ENCODE assay signal across 17 cellular contexts in genomic region chr1:89699451-89699986, GRCh38.
A peak's percentile ranks its signal among the peaks of the same experiment; 100 is the strongest.
DNase-seq lines count a peak whose midpoint lies in the region; ATAC-seq and TF ChIP-seq lines count a peak whose summit lies in the region.
"Had no signal": no experiment of that assay in that cellular context is flagged by ENCODE, and none has a peak within 500 bp of the region (broad histone marks: within the 10 kb centered on the region; RNA-seq: fewer than 3 reads in every experiment).

No MANE protein-coding gene starts in this region.

- peaks cover 0 to 2% (median 0%) of the 10 kb centered on the region in 7 donors for H3K9me3 Mint-ChIP-seq in CD4-positive, CD25-positive, alpha-beta regulatory T cell
- H3K9me3 Mint-ChIP-seq in effector memory CD8-positive, alpha-beta T cell: no peaks in the 10 kb centered on the region

- H3K4me3 ChIP-seq in CD4-positive, CD25-positive, alpha-beta regulatory T cell (ENCODE audit: low read depth, low read length): peak overlapping the region; percentile 73
- no peak overlapping the region for H3K4me3 ChIP-seq in DND-41 (ENCODE audit: low read depth in 1 of 2, low read length in 2 of 2)
- H3K4me3 ChIP-seq: dorsolateral prefrontal cortex, right lobe of liver, tibial artery had no signal

- no peak overlapping the region for H2AFZ ChIP-seq in DND-41 (ENCODE audit: low read depth, low read length)

- peak in 1 of 3 donors; percentile 52 for DNase-seq in CD4-positive, CD25-positive, alpha-beta regulatory T cell
- DNase-seq in DND-41 (peak; percentile 32), T-helper 17 cell (no peak), HT-29 (ENCODE audit: low spot score) (no peak), cortex of kidney (lab: John Stamatoyannopoulos, UW) (no peak)
- DNase-seq in effector memory CD8-positive, alpha-beta T cell: no peak
- DNase-seq in stimulated activated CD4-positive, alpha-beta T cell treated with anti-CD3 and anti-CD28 coated beads, Interleukin-4, amount 100 ng/mL, for 4 hours: no peak
- DNase-seq: C1 segment of cervical spinal cord; dorsolateral prefrontal cortex; HCEC 1CT; head of caudate nucleus; NCI-H2029; NCI-H510A; nucleus accumbens; right lobe of liver; stimulated activated CD4-positive, alpha-beta T cell treated with anti-CD3 and anti-CD28 coated beads, Interleukin-2, amount 100 ng/mL, for 24 hours; tibial artery had no signal

- no peaks in the 10 kb centered on the region for H3K9me3 ChIP-seq in CD4-positive, CD25-positive, alpha-beta regulatory T cell (ENCODE audit: control insufficient read depth in 2 of 2, low read length in 2 of 2)
- H3K9me3 ChIP-seq in DND-41 (ENCODE audit: insufficient read depth, low read length, severe bottlenecking) (no peaks in the 10 kb centered on the region), T-helper 17 cell (ENCODE audit: control insufficient read depth, low read length, poor library complexity, severe bottlenecking) (no peaks in the 10 kb centered on the region)
- H3K9me3 ChIP-seq: right lobe of liver, tibial artery had no signal

- peak overlapping the region; percentile 53 to 85 (median 80) for H3K4me3 Mint-ChIP-seq in CD4-positive, CD25-positive, alpha-beta regulatory T cell
- peak overlapping the region; percentile 78 for H3K4me3 Mint-ChIP-seq in T-helper 17 cell
- H3K4me3 Mint-ChIP-seq in effector memory CD8-positive, alpha-beta T cell: peak overlapping the region; percentile 65 to 82

- peaks cover 88% of the 10 kb centered on the region for H3K4me1 ChIP-seq in CD4-positive, CD25-positive, alpha-beta regulatory T cell (ENCODE audit: control insufficient read depth, insufficient read depth, low read length, poor library complexity, severe bottlenecking)
- H3K4me1 ChIP-seq in DND-41 (ENCODE audit: insufficient read depth, low read length): peaks cover 74% of the 10 kb centered on the region
- H3K4me1 ChIP-seq: right lobe of liver had no signal

- no peak overlapping the region for H3K4me2 ChIP-seq in DND-41 (ENCODE audit: insufficient read depth, low read length)

- TF ChIP-seq CTCF in DND-41 (IDR thresholded peaks at IDR 0.05; ENCODE audit: borderline replicate concordance, extremely low read depth, low read length, poor library complexity, severe bottlenecking): no peak

- H3K79me2 ChIP-seq in DND-41 (ENCODE audit: insufficient read depth, low read length): no peaks in the 10 kb centered on the region

- no peak for ATAC-seq in CD4-positive, CD25-positive, alpha-beta regulatory T cell (ENCODE audit: low read depth in 2 of 2)
- ATAC-seq in DND-41 (ENCODE audit: insufficient read depth, low read depth) (peak; percentile 17; the same call in 1 of the 3 replicates), T-helper 17 cell (no peak)
- ATAC-seq in effector memory CD8-positive, alpha-beta T cell (replicated peaks): peak; percentile 9

- peak overlapping the region; percentile 88 to 99 (median 92) for H3K27ac Mint-ChIP-seq in CD4-positive, CD25-positive, alpha-beta regulatory T cell
- H3K27ac Mint-ChIP-seq in T-helper 17 cell: peak overlapping the region; percentile 89
- peak overlapping the region; percentile 82 to 98 for H3K27ac Mint-ChIP-seq in effector memory CD8-positive, alpha-beta T cell

- no peaks in the 10 kb centered on the region for H3K27me3 Mint-ChIP-seq in CD4-positive, CD25-positive, alpha-beta regulatory T cell
- H3K27me3 Mint-ChIP-seq in T-helper 17 cell: no peaks in the 10 kb centered on the region
- no peaks in the 10 kb centered on the region for H3K27me3 Mint-ChIP-seq in effector memory CD8-positive, alpha-beta T cell

- peak overlapping the region; percentile 64 for H3K27ac ChIP-seq in CD4-positive, CD25-positive, alpha-beta regulatory T cell (ENCODE audit: insufficient read depth, low read length, poor library complexity, severe bottlenecking)
- peak overlapping the region; percentile 63 for H3K27ac ChIP-seq in DND-41 (ENCODE audit: low read length)
- H3K27ac ChIP-seq: right lobe of liver, tibial artery had no signal

- H3K27me3 ChIP-seq in CD4-positive, CD25-positive, alpha-beta regulatory T cell (ENCODE audit: control insufficient read depth, insufficient read depth, low read length): no peaks in the 10 kb centered on the region
- no peaks in the 10 kb centered on the region for H3K27me3 ChIP-seq in DND-41 (ENCODE audit: insufficient read depth, low read length, poor library complexity)
- H3K27me3 ChIP-seq: dorsolateral prefrontal cortex, right lobe of liver, tibial artery had no signal

- peaks cover 10% of the 10 kb centered on the region for H3K36me3 ChIP-seq in CD4-positive, CD25-positive, alpha-beta regulatory T cell (ENCODE audit: control insufficient read depth, insufficient read depth, low read length)
- H3K36me3 ChIP-seq in DND-41 (ENCODE audit: insufficient read depth, low read length): peaks cover 3% of the 10 kb centered on the region; the same call in 1 of the 2 replicates
- H3K36me3 ChIP-seq: right lobe of liver, tibial artery had no signal

- H4K20me1 ChIP-seq in DND-41 (ENCODE audit: insufficient read depth, low read length): no peaks in the 10 kb centered on the region

- peaks cover 46 to 95% (median 76%) of the 10 kb centered on the region in 4 donors for H3K4me1 Mint-ChIP-seq in CD4-positive, CD25-positive, alpha-beta regulatory T cell
- H3K4me1 Mint-ChIP-seq in T-helper 17 cell: peaks cover 50% of the 10 kb centered on the region
- peaks cover 38 to 80% of the 10 kb centered on the region in 2 donors for H3K4me1 Mint-ChIP-seq in effector memory CD8-positive, alpha-beta T cell (ENCODE audit: low read depth in 2 of 2)

- H3K9ac ChIP-seq in DND-41 (ENCODE audit: low read depth, low read length): no peak overlapping the region; the same call in 1 of the 2 replicates

- peaks cover 44% of the 10 kb centered on the region for H3K36me3 Mint-ChIP-seq in CD4-positive, CD25-positive, alpha-beta regulatory T cell
- peaks cover 5% of the 10 kb centered on the region for H3K36me3 Mint-ChIP-seq in T-helper 17 cell (ENCODE audit: low read depth)
- H3K36me3 Mint-ChIP-seq in effector memory CD8-positive, alpha-beta T cell (ENCODE audit: insufficient read depth): peaks cover 23% of the 10 kb centered on the region

Comparison
In these comparisons a context has a peak if more than half of its experiments do, and no peak if none do; other contexts are left out.
1. ATAC-seq: peak in DND-41 (single experiment) and effector memory CD8-positive, alpha-beta T cell (single experiment); none in CD4-positive, CD25-positive, alpha-beta regulatory T cell (0 of 2) and T-helper 17 cell (single experiment).
2. Peak in every context shown above with its lines, with median percentiles within 50 percentile points of each other: H3K27ac Mint-ChIP-seq and H3K4me3 Mint-ChIP-seq.